In genomic region chr16:87690911-87691685, GRCh38 we compare ENCODE assay signal across 1 cellular context.
TF ChIP-seq lines count a peak whose summit lies in the region.

No MANE protein-coding gene starts in this region.

TF ChIP-seq in H1, 55 proteins besides CTCF, POLR2A, EP300 and RAD21 (continued from another document):
- TF ChIP-seq SIN3A (conservative IDR thresholded peaks at IDR 0.05 in 1 of 2, IDR thresholded peaks at IDR 0.05 in 1 of 2; ENCODE audit: low read depth in 1 of 2, low read length in 2 of 2) (no peak), BRCA1 (IDR thresholded peaks at IDR 0.05; ENCODE audit: low read depth, low read length) (no peak), MAFK (IDR thresholded peaks at IDR 0.05; ENCODE audit: low read depth, low read length) (no peak), KDM4A (IDR thresholded peaks at IDR 0.05; ENCODE audit: low read depth, low read length, severe bottlenecking) (no peak), YY1 (IDR thresholded peaks at IDR 0.05; ENCODE audit: low read depth, low read length) (no peak), SRF (IDR thresholded peaks at IDR 0.05; ENCODE audit: low read depth, low read length) (no peak), CTBP2 (IDR thresholded peaks at IDR 0.05; ENCODE audit: borderline replicate concordance, insufficient read depth, insufficient read length, low read length) (no peak)
